ENCODE assay signal across 32 cellular contexts in the genomic region with DNA sequence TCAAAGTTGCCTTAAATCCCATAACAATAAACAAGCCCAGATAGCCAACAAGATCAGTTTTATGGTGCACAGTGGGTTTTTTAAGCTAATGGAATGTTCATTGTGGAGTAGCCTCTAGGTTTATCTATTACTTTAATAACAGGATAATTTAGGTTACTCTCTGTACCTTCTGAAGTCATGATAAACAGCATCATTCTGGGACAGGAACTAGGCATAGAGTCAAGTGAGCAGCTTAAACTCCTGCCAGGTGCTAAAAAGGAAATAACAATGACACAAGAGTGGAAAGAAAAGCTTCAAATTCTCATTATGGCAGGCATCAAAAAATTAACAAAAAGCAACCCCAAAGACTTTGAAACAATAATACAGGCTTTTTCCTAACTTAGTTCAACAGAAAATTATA.
"Had no signal": no experiment of that assay in that cellular context is flagged by ENCODE, and none has a peak within 500 bp of the region (broad histone marks: within the 10 kb centered on the region; RNA-seq: fewer than 3 reads in every experiment).

No MANE protein-coding gene starts in this region.

- H3K27me3 ChIP-seq: ascending aorta, esophagus muscularis mucosa, suprapubic skin, tibial artery, upper lobe of right lung had no signal

- ATAC-seq: activated CD4-positive, CD25-positive, alpha-beta regulatory T cell treated with anti-CD3 and anti-CD28 coated beads, Interleukin-2, amount 50 U/mL, for 24 hours; left cardiac atrium; natural killer cell; right cardiac atrium; upper lobe of right lung had no signal

- H3K9me3 ChIP-seq: ascending aorta, esophagus muscularis mucosa, suprapubic skin, tibial artery, upper lobe of right lung had no signal

- H3K27ac ChIP-seq: ascending aorta, suprapubic skin, tibial artery, upper lobe of right lung, VCaP had no signal

- FAIRE-seq: keratinocyte, TTC549 had no signal

- H3K36me3 Mint-ChIP-seq: activated naive CD4-positive, alpha-beta T cell treated with anti-CD3 and anti-CD28 coated beads, Interleukin-2, amount 10 ng/mL, durations not matched to agents 7 days and 5 days; activated naive CD8-positive, alpha-beta T cell treated with anti-CD3 and anti-CD28 coated beads, Interleukin-2, amount 10 ng/mL, durations not matched to agents 7 days and 5 days; brain; natural killer cell had no signal

- H3K36me3 ChIP-seq: ascending aorta, esophagus muscularis mucosa, suprapubic skin, tibial artery, upper lobe of right lung had no signal

- H3K4me1 Mint-ChIP-seq: activated naive CD4-positive, alpha-beta T cell treated with anti-CD3 and anti-CD28 coated beads, Interleukin-2, amount 10 ng/mL, durations not matched to agents 7 days and 5 days; activated naive CD8-positive, alpha-beta T cell treated with anti-CD3 and anti-CD28 coated beads, Interleukin-2, amount 10 ng/mL, durations not matched to agents 7 days and 5 days; natural killer cell had no signal

- H3K27me3 Mint-ChIP-seq: activated naive CD4-positive, alpha-beta T cell treated with anti-CD3 and anti-CD28 coated beads, Interleukin-2, amount 10 ng/mL, durations not matched to agents 7 days and 5 days had no signal

- H3K27ac Mint-ChIP-seq: activated naive CD4-positive, alpha-beta T cell treated with anti-CD3 and anti-CD28 coated beads, Interleukin-2, amount 10 ng/mL, durations not matched to agents 7 days and 5 days; activated naive CD8-positive, alpha-beta T cell treated with anti-CD3 and anti-CD28 coated beads, Interleukin-2, amount 10 ng/mL, durations not matched to agents 7 days and 5 days; activated T-helper 1 cell treated with anti-CD3 and anti-CD28 coated beads, Interleukin-12 subunit alpha, Interleukin-12 subunit beta, Interleukin-2, Interleukin-4 antibody, amounts not matched to agents 30 ng/mL and 10 ng/mL and 1 ng/mL, durations not matched to agents 14 hours and 24 hours and 36 hours; brain; natural killer cell; T-helper 1 cell treated with Interleukin-12 subunit alpha and Interleukin-12 subunit beta and Interleukin-4 antibody, amounts not matched to agents 30 μg/mL and 1 μg/mL, for 36 hours had no signal

- DNase-seq: activated CD4-positive, alpha-beta T cell treated with anti-CD3 and anti-CD28 coated beads for 48 hours; activated CD4-positive, alpha-beta T cell treated with anti-CD3 and anti-CD28 coated beads, Interleukin-2, amount 50 U/mL, for 48 hours; activated CD8-positive, alpha-beta memory T cell treated with anti-CD3 and anti-CD28 coated beads for 24 hours; activated gamma-delta T cell; activated naive CD4-positive, alpha-beta T cell treated with anti-CD3 and anti-CD28 coated beads, Interleukin-2, amount 10 ng/mL, durations not matched to agents 7 days and 5 days; activated naive CD8-positive, alpha-beta T cell treated with anti-CD3 and anti-CD28 coated beads, Interleukin-2, amount 10 ng/mL, durations not matched to agents 7 days and 5 days; activated T-cell treated with anti-CD3 and anti-CD28 coated beads, Interleukin-2, amount 50 U/mL, for 1 hour; effector CD4-positive, alpha-beta T cell; foreskin melanocyte; hippocampal formation; left cardiac atrium; mesenchymal stem cell; natural killer cell; posterior cingulate gyrus; right cardiac atrium; stimulated activated CD4-positive, alpha-beta T cell treated with anti-CD3 and anti-CD28 coated beads, Interleukin-15, amount 100 ng/mL, for 24 hours; stimulated activated CD4-positive, alpha-beta T cell treated with anti-CD3 and anti-CD28 coated beads, Interleukin-2, amount 100 ng/mL, for 24 hours; stimulated activated naive CD4-positive, alpha-beta T cell; SW 1271; T-helper 9 cell; tibial artery; upper lobe of right lung had no signal

- H3K4me3 ChIP-seq: ascending aorta, esophagus muscularis mucosa, suprapubic skin, tibial artery, upper lobe of right lung had no signal

- H3K4me3 Mint-ChIP-seq: activated naive CD4-positive, alpha-beta T cell treated with anti-CD3 and anti-CD28 coated beads, Interleukin-2, amount 10 ng/mL, durations not matched to agents 7 days and 5 days; activated naive CD8-positive, alpha-beta T cell treated with anti-CD3 and anti-CD28 coated beads, Interleukin-2, amount 10 ng/mL, durations not matched to agents 7 days and 5 days; activated T-helper 1 cell treated with anti-CD3 and anti-CD28 coated beads, Interleukin-12 subunit alpha, Interleukin-12 subunit beta, Interleukin-2, Interleukin-4 antibody, amounts not matched to agents 30 ng/mL and 10 ng/mL and 1 ng/mL, durations not matched to agents 14 hours and 24 hours and 36 hours; brain; natural killer cell; T-helper 1 cell treated with Interleukin-12 subunit alpha and Interleukin-12 subunit beta and Interleukin-4 antibody, amounts not matched to agents 30 μg/mL and 1 μg/mL, for 36 hours had no signal

- H3K9me3 Mint-ChIP-seq: activated naive CD4-positive, alpha-beta T cell treated with anti-CD3 and anti-CD28 coated beads, Interleukin-2, amount 10 ng/mL, durations not matched to agents 7 days and 5 days; activated naive CD8-positive, alpha-beta T cell treated with anti-CD3 and anti-CD28 coated beads, Interleukin-2, amount 10 ng/mL, durations not matched to agents 7 days and 5 days; activated T-helper 1 cell treated with anti-CD3 and anti-CD28 coated beads, Interleukin-12 subunit alpha, Interleukin-12 subunit beta, Interleukin-2, Interleukin-4 antibody, amounts not matched to agents 30 ng/mL and 10 ng/mL and 1 ng/mL, durations not matched to agents 14 hours and 24 hours and 36 hours; T-helper 1 cell treated with Interleukin-12 subunit alpha and Interleukin-12 subunit beta and Interleukin-4 antibody, amounts not matched to agents 30 μg/mL and 1 μg/mL, for 36 hours had no signal

- H3K4me1 ChIP-seq: ascending aorta, upper lobe of right lung had no signal
